Comparison of ENCODE assay signal across 8 cellular contexts in genomic region chr5:177546262-177546741, GRCh38. TPM values are rescaled to one million over a fixed set of nuclear protein-coding genes. Genes with fewer than 3 reads are reported as not detected.
DNase-seq lines count a peak whose midpoint lies in the region; ATAC-seq and TF ChIP-seq lines count a peak whose summit lies in the region.

No MANE protein-coding gene starts in this region.

- H2AFZ ChIP-seq in HCT116 (ENCODE audit: low read depth, low read length, poor library complexity, severe bottlenecking) (no peak overlapping the region), trophoblast cell (ENCODE audit: insufficient read depth, low read length, poor library complexity) (no peak overlapping the region)

- CTCF ChIA-PET in HCT116 (lab: Charles Lee) = no interaction called here
- CTCF ChIA-PET in activated naive CD4-positive, alpha-beta T cell treated with anti-CD3 and anti-CD28 coated beads, Interleukin-2, amount 10 ng/mL, durations not matched to agents 7 days and 5 days (lab: Charles Lee) = interaction anchor here (0.8 to 0.9 kb wide), 2 partner anchors 45 to 156 kb away, joined by 3 read pairs; no protein-coding TSS in a partner anchor

- H3K27ac ChIP-seq in HCT116 (ENCODE audit: low read depth, low read length) = 0 out of 2 replicates have a peak overlapping the region, but pooled peaks have one; percentile 4
- H3K27ac ChIP-seq in SK-N-MC = peak overlapping the region; percentile 90
- H3K27ac ChIP-seq in trophoblast cell (ENCODE audit: low read depth, low read length) = peak overlapping the region; percentile 66

- no peak overlapping the region for H4K91ac ChIP-seq in trophoblast cell (ENCODE audit: low read depth, low read length)

- H3K36me3 Mint-ChIP-seq in activated naive CD4-positive, alpha-beta T cell treated with anti-CD3 and anti-CD28 coated beads, Interleukin-2, amount 10 ng/mL, durations not matched to agents 7 days and 5 days = peaks cover 26% of the 10 kb centered on the region

- BruUV-seq in HCT116 (replicated peaks; lab: Mats Ljungman, UMichigan) = no TSS peak

- POLR2A ChIA-PET in HCT116 (lab: Charles Lee) = interaction anchor here (1.2 kb wide), 1 partner anchor 10 kb away, joined by 3 read pairs; no protein-coding TSS in a partner anchor

- H3K4me3 Mint-ChIP-seq in activated naive CD4-positive, alpha-beta T cell treated with anti-CD3 and anti-CD28 coated beads, Interleukin-2, amount 10 ng/mL, durations not matched to agents 7 days and 5 days = no peak overlapping the region

- no peak overlapping the region for H3K4ac ChIP-seq in trophoblast cell (ENCODE audit: low read depth, low read length)

- WGBS in trophoblast cell (ENCODE audit: extremely low coverage, insufficient coverage, insufficient read length) = no CpG with 5 or more reads among the region's 1 CpG

- no peak overlapping the region for H3K18ac ChIP-seq in trophoblast cell (ENCODE audit: low read length)

- no peak overlapping the region for H3K4me2 ChIP-seq in HCT116 (ENCODE audit: low read length)
- no peak overlapping the region for H3K4me2 ChIP-seq in trophoblast cell (ENCODE audit: low read length)

- H2AK5ac ChIP-seq in trophoblast cell (ENCODE audit: low read length) = no peak overlapping the region

- ATAC-seq in HCT116 (peak; percentile 49; the same call in 1 of the 2 replicates), GM21360 (IDR thresholded peaks at IDR 0.05; ENCODE audit: unreplicated experiment) (no peak), HG03457 (IDR thresholded peaks at IDR 0.05; ENCODE audit: unreplicated experiment) (no peak)

- no peak overlapping the region for H4K8ac ChIP-seq in trophoblast cell (ENCODE audit: low read depth, low read length)

- H3K9ac ChIP-seq in HCT116 (ENCODE audit: low read length) = no peak overlapping the region
- H3K9ac ChIP-seq in SK-N-MC (ENCODE audit: insufficient read length) = peak overlapping the region; percentile 49
- no peak overlapping the region for H3K9ac ChIP-seq in trophoblast cell (ENCODE audit: low read length)

- TF ChIP-seq POLR2A in HCT116 (IDR thresholded peaks at IDR 0.05; ENCODE audit: borderline replicate concordance, extremely low read depth, insufficient read depth, insufficient read length) = no peak

- peaks cover 4% of the 10 kb centered on the region; the same call in 1 of the 2 replicates for H4K20me1 ChIP-seq in HCT116 (ENCODE audit: insufficient read depth)

- H2BK12ac ChIP-seq in trophoblast cell (ENCODE audit: low read length) = no peak overlapping the region

- no peaks in the 10 kb centered on the region for H3K9me2 ChIP-seq in HCT116 (ENCODE audit: insufficient read depth)

- H3K4me1 ChIP-seq in HCT116 (ENCODE audit: control insufficient read depth in 1 of 2, insufficient read depth in 2 of 2, low read length in 2 of 2) (0 out of 4 replicates have a peak, but pooled peaks cover 0 to 6% of the 10 kb centered on the region in 2 experiments), trophoblast cell (ENCODE audit: control insufficient read depth in 1 of 2, insufficient read depth in 2 of 2, low read length in 2 of 2) (peaks cover 8 to 18% of the 10 kb centered on the region in 2 experiments)

- H3K9me3 Mint-ChIP-seq in activated naive CD4-positive, alpha-beta T cell treated with anti-CD3 and anti-CD28 coated beads, Interleukin-2, amount 10 ng/mL, durations not matched to agents 7 days and 5 days = no peaks in the 10 kb centered on the region

- no peak for TF ChIP-seq RAD21 in HCT116 (IDR thresholded peaks at IDR 0.05; ENCODE audit: low read depth)

- H3K36me3 ChIP-seq in HCT116 (ENCODE audit: control insufficient read depth in 1 of 2, insufficient read depth in 2 of 2, low read length in 2 of 2) (no peaks in the 10 kb centered on the region; a peak in 1 of 4 replicates), SK-N-MC (ENCODE audit: insufficient read depth, low read length) (peaks cover 18% of the 10 kb centered on the region), trophoblast cell (ENCODE audit: control insufficient read depth in 1 of 2, insufficient read depth in 2 of 2, low read length in 2 of 2) (peaks cover 3% of the 10 kb centered on the region in 2 experiments)

- H3K79me1 ChIP-seq in trophoblast cell (ENCODE audit: low read length) = no peaks in the 10 kb centered on the region

- no peak overlapping the region for H3K23ac ChIP-seq in trophoblast cell (ENCODE audit: low read length)

- TF ChIP-seq CTCF in HCT116 (IDR thresholded peaks at IDR 0.05 in 2 of 3, conservative IDR thresholded peaks at IDR 0.05 in 1 of 3; ENCODE audit: borderline replicate concordance in 1 of 3, insufficient read depth in 1 of 3, low read depth in 2 of 3, low read length in 2 of 3) (no peak), fibroblast of villous mesenchyme (IDR thresholded peaks at IDR 0.05; ENCODE audit: insufficient read depth, low read depth, low read length) (no peak)

- no peak overlapping the region for H2BK120ac ChIP-seq in trophoblast cell (ENCODE audit: insufficient read depth, low read length, poor library complexity)

- H3K4me1 Mint-ChIP-seq in activated naive CD4-positive, alpha-beta T cell treated with anti-CD3 and anti-CD28 coated beads, Interleukin-2, amount 10 ng/mL, durations not matched to agents 7 days and 5 days = peaks cover 3% of the 10 kb centered on the region

- intact Hi-C loops in HCT116 (cut with micrococcal nuclease) = no loop called here

- peaks cover 71% of the 10 kb centered on the region for H3K79me2 ChIP-seq in HCT116 (ENCODE audit: insufficient read depth, low read length)
- no peaks in the 10 kb centered on the region for H3K79me2 ChIP-seq in trophoblast cell (ENCODE audit: control insufficient read depth, insufficient read depth, low read length, poor library complexity)

- H3K27me3 ChIP-seq in HCT116 (ENCODE audit: insufficient read depth, low read length) (no peaks in the 10 kb centered on the region), trophoblast cell (ENCODE audit: insufficient read depth, low read length) (no peaks in the 10 kb centered on the region)

- H3K4me3 ChIP-seq in HCT116 (replicated peaks in 1 of 2; ENCODE audit: low read depth in 1 of 2, low read length in 2 of 2) (no peak overlapping the region), SK-N-MC (no peak overlapping the region), fibroblast of villous mesenchyme (ENCODE audit: low read depth, low read length) (no peak overlapping the region), trophoblast cell (ENCODE audit: low read depth, low read length) (no peak overlapping the region)

- DNase-seq in HCT116 (ENCODE audit: low read depth, low spot score) = no peak
- DNase-seq in SK-N-MC (ENCODE audit: low read depth, low spot score) = no peak
- DNase-seq in fibroblast of villous mesenchyme (ENCODE audit: low read depth) = peak; percentile 100
- DNase-seq in trophoblast cell = peak; percentile 96 to 98
- DNase-seq in HK-2 (ENCODE audit: unreplicated experiment) = no peak
- no peak for DNase-seq in activated naive CD4-positive, alpha-beta T cell treated with anti-CD3 and anti-CD28 coated beads, Interleukin-2, amount 10 ng/mL, durations not matched to agents 7 days and 5 days

- H3K14ac ChIP-seq in trophoblast cell (ENCODE audit: low read length) = no peak overlapping the region

- H3K9me3 ChIP-seq in HCT116 (ENCODE audit: control insufficient read depth in 1 of 2, insufficient read depth in 1 of 2, low read depth in 1 of 2, low read length in 2 of 2) = no peaks in the 10 kb centered on the region
- H3K9me3 ChIP-seq in SK-N-MC (ENCODE audit: low read depth, low read length) = no peaks in the 10 kb centered on the region
- H3K9me3 ChIP-seq in trophoblast cell (ENCODE audit: insufficient read depth, low read depth, low read length) = no peaks in the 10 kb centered on the region

- RAD21 ChIA-PET in HCT116 (lab: Charles Lee; ENCODE audit: low non-redundant PET in 1 of 2, low total read pairs in 2 of 2, uncharacterized antibody in 2 of 2, unreplicated experiment in 2 of 2) = no interaction called here

- H4K12ac ChIP-seq in trophoblast cell (ENCODE audit: low read depth, low read length) = no peak overlapping the region

- H3K27ac Mint-ChIP-seq in activated naive CD4-positive, alpha-beta T cell treated with anti-CD3 and anti-CD28 coated beads, Interleukin-2, amount 10 ng/mL, durations not matched to agents 7 days and 5 days = no peak overlapping the region

- no peak overlapping the region for H2BK5ac ChIP-seq in trophoblast cell (ENCODE audit: low read depth, low read length, poor library complexity)

- H3K27me3 Mint-ChIP-seq in activated naive CD4-positive, alpha-beta T cell treated with anti-CD3 and anti-CD28 coated beads, Interleukin-2, amount 10 ng/mL, durations not matched to agents 7 days and 5 days = no peaks in the 10 kb centered on the region

TF ChIP-seq in HCT116, 20 proteins besides CTCF, POLR2A, EP300 and RAD21 (continues in another document):
- TF ChIP-seq EZH2phosphoT487 (IDR thresholded peaks at IDR 0.05; ENCODE audit: borderline replicate concordance) = no peak

RNA-seq across cellular contexts. Expression of gene FAM193B, which starts 8.1 kb away (rescaled TPM):
- total RNA-seq in HCT116 (2021; ENCODE audit: unreplicated experiment) (54.0 TPM), fibroblast of villous mesenchyme (26.3 and 29.6 TPM in 2 replicates)
- polyA plus RNA-seq in HCT116 (2012) = 51.8 and 53.5 TPM in 2 replicates
- polyA plus RNA-seq in trophoblast cell (2013) = 30.0 and 32.0 TPM in 2 replicates

RNA-seq across cellular contexts. Expression of gene DDX41, which starts 29.5 kb away (rescaled TPM):
- total RNA-seq in HCT116 (2021; ENCODE audit: unreplicated experiment) (141 TPM), fibroblast of villous mesenchyme (56.0 and 56.1 TPM in 2 replicates)
- 267 and 489 TPM in 2 replicates for polyA plus RNA-seq in HCT116 (2012)
- 56.2 and 62.3 TPM in 2 replicates for polyA plus RNA-seq in trophoblast cell (2013)

RNA-seq across cellular contexts. Expression of gene DOK3, which starts 36.7 kb away (rescaled TPM):
- total RNA-seq in HCT116 (2021; ENCODE audit: unreplicated experiment) (8.0 TPM), fibroblast of villous mesenchyme (2.6 TPM in 2 replicates)
- polyA plus RNA-seq in HCT116 (2012) = 3.3 and 3.7 TPM in 2 replicates
- polyA plus RNA-seq in trophoblast cell (2013) = 2.4 and 2.5 TPM in 2 replicates

RNA-seq across cellular contexts. Expression of gene TMED9, which starts 45.7 kb away (rescaled TPM):
- total RNA-seq in HCT116 (2021; ENCODE audit: unreplicated experiment) (133 TPM), fibroblast of villous mesenchyme (113 and 130 TPM in 2 replicates)
- polyA plus RNA-seq in HCT116 (2012) = 183 and 211 TPM in 2 replicates
- polyA plus RNA-seq in trophoblast cell (2013) = 274 and 278 TPM in 2 replicates

RNA-seq across cellular contexts. Expression of gene PDLIM7, which starts 48.9 kb away (rescaled TPM):
- total RNA-seq in HCT116 (2021; ENCODE audit: unreplicated experiment) (153 TPM), fibroblast of villous mesenchyme (283 and 383 TPM in 2 replicates)
- polyA plus RNA-seq in HCT116 (2012) = 152 and 163 TPM in 2 replicates
- polyA plus RNA-seq in trophoblast cell (2013) = 220 and 227 TPM in 2 replicates

Comparison
In these comparisons a context has a peak if more than half of its experiments do, and no peak if none do; other contexts are left out.
1. DNase-seq: peak in fibroblast of villous mesenchyme (single experiment) and trophoblast cell (2 of 2); none in HCT116 (single experiment), SK-N-MC (single experiment), HK-2 (single experiment) and activated naive CD4-positive, alpha-beta T cell treated with anti-CD3 and anti-CD28 coated beads, Interleukin-2, amount 10 ng/mL, durations not matched to agents 7 days and 5 days (single experiment).
2. H3K27ac ChIP-seq: peak in every context shown above with its lines; median percentile 90 in SK-N-MC; 66 in trophoblast cell; 4 in HCT116.